ENCODE assay signal across 8 cellular contexts in genomic region chr14:60165547-60165876, GRCh38. TPM values are rescaled to one million over a fixed set of nuclear protein-coding genes. Genes with fewer than 3 reads are reported as not detected.
DNase-seq lines count a peak whose midpoint lies in the region; ATAC-seq and TF ChIP-seq lines count a peak whose summit lies in the region.

No MANE protein-coding gene starts in this region.

- H3K9ac ChIP-seq in neural cell (ENCODE audit: low read length), result peak overlapping the region; percentile 92

- H3K27me3 Mint-ChIP-seq in activated T-cell treated with anti-CD3 and anti-CD28 coated beads, Interleukin-2, amount 50 U/mL, for 72 hours (ENCODE audit: low read depth), result no peaks in the 10 kb centered on the region
- H3K27me3 Mint-ChIP-seq in IgD-negative memory B cell, result no peaks in the 10 kb centered on the region

- H3K9me2 ChIP-seq in neural cell (ENCODE audit: insufficient read depth, low read length), result no peaks in the 10 kb centered on the region

- H3K4me2 ChIP-seq in neural cell (ENCODE audit: low read length), result peak overlapping the region; percentile 73

- H3K4me3 Mint-ChIP-seq in activated T-cell treated with anti-CD3 and anti-CD28 coated beads, Interleukin-2, amount 50 U/mL, for 72 hours, result peak overlapping the region; percentile 67 to 99
- H3K4me3 Mint-ChIP-seq in IgD-negative memory B cell, result peak overlapping the region; percentile 82 to 100 (median 93)

- H3K27me3 ChIP-seq in neural cell (ENCODE audit: insufficient read depth, low read depth, low read length), result no peaks in the 10 kb centered on the region

- H4K20me1 ChIP-seq in neural cell (ENCODE audit: insufficient read depth), result no peaks in the 10 kb centered on the region

- H3F3A ChIP-seq in neural cell (ENCODE audit: insufficient read depth, low read length, poor library complexity, severe bottlenecking), result peaks cover 6% of the 10 kb centered on the region

- TF ChIP-seq RAD21 in neural cell (conservative IDR thresholded peaks at IDR 0.05), result no peak

- peaks cover 18% of the 10 kb centered on the region for H3K79me2 ChIP-seq in neural cell (replicated peaks; ENCODE audit: insufficient read depth, low read length)

- H3K9me3 Mint-ChIP-seq in activated T-cell treated with anti-CD3 and anti-CD28 coated beads, Interleukin-2, amount 50 U/mL, for 72 hours, result no peaks in the 10 kb centered on the region
- no peaks in the 10 kb centered on the region for H3K9me3 Mint-ChIP-seq in IgD-negative memory B cell

- TF ChIP-seq CTCF in coronary artery (IDR thresholded peaks at IDR 0.05) (peak; percentile 31), neural cell (IDR thresholded peaks at IDR 0.05; ENCODE audit: poor library complexity, severe bottlenecking) (no peak)

- TF ChIP-seq EP300 in neural cell (conservative IDR thresholded peaks at IDR 0.05; ENCODE audit: poor library complexity, severe bottlenecking), result no peak

- peak overlapping the region; percentile 86 for H3K4me3 ChIP-seq in coronary artery
- peak overlapping the region; percentile 92 for H3K4me3 ChIP-seq in neural cell (ENCODE audit: low read length)

- ATAC-seq in activated T-cell treated with anti-CD3 and anti-CD28 coated beads, Interleukin-2, amount 50 U/mL, for 72 hours (replicated peaks in 1 of 2), result peak; percentile 10 to 19
- ATAC-seq in GM19467 (IDR thresholded peaks at IDR 0.05; ENCODE audit: unreplicated experiment), result no peak

- peak overlapping the region; percentile 56 for H2AFZ ChIP-seq in neural cell (ENCODE audit: low read depth, low read length)

- H3K36me3 Mint-ChIP-seq in activated T-cell treated with anti-CD3 and anti-CD28 coated beads, Interleukin-2, amount 50 U/mL, for 72 hours (ENCODE audit: insufficient read depth in 2 of 2), result peaks cover 0 to 2% of the 10 kb centered on the region in 2 donors
- H3K36me3 Mint-ChIP-seq in IgD-negative memory B cell, result no peaks in the 10 kb centered on the region

- peak overlapping the region; percentile 98 for H3K27ac Mint-ChIP-seq in activated T-cell treated with anti-CD3 and anti-CD28 coated beads, Interleukin-2, amount 50 U/mL, for 72 hours
- H3K27ac Mint-ChIP-seq in IgD-negative memory B cell, result peak overlapping the region; percentile 83 to 99 (median 99)

- H3K36me3 ChIP-seq in neural cell (ENCODE audit: insufficient read depth, low read length), result no peaks in the 10 kb centered on the region

- peaks cover 32% of the 10 kb centered on the region for H3K4me1 Mint-ChIP-seq in activated T-cell treated with anti-CD3 and anti-CD28 coated beads, Interleukin-2, amount 50 U/mL, for 72 hours (ENCODE audit: low read depth)
- peaks cover 31 to 36% (median 35%) of the 10 kb centered on the region in 3 donors for H3K4me1 Mint-ChIP-seq in IgD-negative memory B cell

- no peak for DNase-seq in activated T-cell treated with anti-CD3 and anti-CD28 coated beads, Interleukin-2, amount 50 U/mL, for 72 hours
- DNase-seq in activated T-cell treated with anti-CD3 and anti-CD28 coated beads for 4 hours (no peak), coronary artery (ENCODE audit: low spot score) (no peak), DMS 273 treated with DMSO at 0.1 percent for 48 hours (lab: John Stamatoyannopoulos, UW) (no peak), amygdala (lab: John Stamatoyannopoulos, UW) (no peak)

- H3K9me3 ChIP-seq in neural cell (ENCODE audit: low read length), result no peaks in the 10 kb centered on the region

- H3K27ac ChIP-seq in coronary artery (peak overlapping the region; percentile 91 to 92), neural cell (ENCODE audit: low read length) (peak overlapping the region; percentile 85)

TF ChIP-seq in neural cell, 6 proteins besides CTCF, POLR2A, EP300 and RAD21:
- TF ChIP-seq TAF1 (IDR thresholded peaks at IDR 0.05; ENCODE audit: low read depth) (no peak), MXI1 (conservative IDR thresholded peaks at IDR 0.05; ENCODE audit: poor library complexity, severe bottlenecking) (no peak), REST (IDR thresholded peaks at IDR 0.05; ENCODE audit: borderline replicate concordance) (no peak), POLR2AphosphoS5 (IDR thresholded peaks at IDR 0.05) (no peak), EZH2 (IDR thresholded peaks at IDR 0.05; ENCODE audit: borderline replicate concordance, insufficient read depth, low read length, poor library complexity, severe bottlenecking) (no peak), SMC3 (conservative IDR thresholded peaks at IDR 0.05; ENCODE audit: poor library complexity) (no peak)
TF ChIP-seq in neural cell: peak in this region for 0.

RNA-seq across cellular contexts. Expression of gene DHRS7, which starts 0.3 kb away (rescaled TPM):
- total RNA-seq in activated T-cell treated with anti-CD3 and anti-CD28 coated beads, Interleukin-2, amount 50 U/mL, for 72 hours, result 10 to 100 TPM; 71.3 to 79.4 TPM
- polyA plus RNA-seq in IgD-negative memory B cell, result 157 TPM
- 86.5 and 89.6 TPM in 2 replicates for polyA plus RNA-seq in neural cell
- 45.5 and 50.7 TPM in 2 replicates for polyA minus RNA-seq in neural cell
